In genomic region chr1:7401814-7402547, GRCh38 we compare ENCODE assay signal across 1 cellular context.
TF ChIP-seq lines count a peak whose summit lies in the region.

No MANE protein-coding gene starts in this region.

TF ChIP-seq in HCT116, 20 proteins besides CTCF, POLR2A, EP300 and RAD21 (continued from another document):
- TF ChIP-seq, protein P1, sequence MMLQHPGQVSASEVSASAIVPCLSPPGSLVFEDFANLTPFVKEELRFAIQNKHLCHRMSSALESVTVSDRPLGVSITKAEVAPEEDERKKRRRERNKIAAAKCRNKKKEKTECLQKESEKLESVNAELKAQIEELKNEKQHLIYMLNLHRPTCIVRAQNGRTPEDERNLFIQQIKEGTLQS (IDR thresholded peaks at IDR 0.05), result no peak; the same call in 1 of the 2 replicates
- TF ChIP-seq SIN3A (IDR thresholded peaks at IDR 0.05; ENCODE audit: low read depth), result no peak; the same call in 1 of the 2 replicates
- TF ChIP-seq ZFX (IDR thresholded peaks at IDR 0.05), result no peak
- peak; percentile 40 for TF ChIP-seq TCF7L2 (IDR thresholded peaks at IDR 0.05; ENCODE audit: borderline replicate concordance, extremely low read depth, insufficient read depth, insufficient read length)
- TF ChIP-seq EZH2 (IDR thresholded peaks at IDR 0.05), result no peak
- peak; percentile 99 for TF ChIP-seq JUND (IDR thresholded peaks at IDR 0.05)
- peak; percentile 98 for TF ChIP-seq SP1 (IDR thresholded peaks at IDR 0.05; ENCODE audit: low read depth)
- TF ChIP-seq POLR2AphosphoS5 (IDR thresholded peaks at IDR 0.05; ENCODE audit: low read depth, low read length), result peak; percentile 54; the same call in 1 of the 2 replicates
- no peak for TF ChIP-seq ZNF274 (IDR thresholded peaks at IDR 0.05; ENCODE audit: low read depth, low read length)
